Comparison of ENCODE assay signal across 9 cellular contexts in the genomic region with DNA sequence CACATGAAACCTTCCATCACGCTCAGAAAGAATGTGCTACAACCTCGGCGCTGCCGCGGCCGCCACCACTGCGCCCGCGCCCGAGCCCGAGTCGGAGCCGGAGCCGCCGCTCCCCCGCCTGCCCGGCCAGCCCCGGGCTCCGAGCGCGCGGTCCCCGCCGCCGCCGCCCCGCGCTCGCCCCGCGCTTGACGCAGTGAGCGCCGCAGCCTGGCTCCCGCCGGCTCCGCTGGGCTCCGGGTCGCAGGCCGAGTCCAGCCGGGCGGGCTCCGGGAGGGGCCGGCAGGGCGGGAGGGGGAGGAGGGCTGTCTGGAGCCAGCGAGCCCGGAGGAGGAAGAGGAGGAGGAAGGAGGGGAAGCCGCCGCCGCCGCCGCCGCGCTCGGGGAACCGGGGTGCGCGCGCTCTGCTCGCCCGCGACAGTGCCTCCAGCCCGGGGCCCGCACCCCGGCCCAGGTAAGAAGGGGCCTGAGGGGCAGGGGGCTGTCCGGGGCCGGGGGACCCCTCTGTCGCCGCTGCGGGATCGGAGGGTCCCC. TPM values are rescaled to one million over a fixed set of nuclear protein-coding genes. Genes with fewer than 3 reads are reported as not detected.
DNase-seq lines count a peak whose midpoint lies in the region; ATAC-seq and TF ChIP-seq lines count a peak whose summit lies in the region.
"Had no signal": no experiment of that assay in that cellular context is flagged by ENCODE, and none has a peak within 500 bp of the region (broad histone marks: within the 10 kb centered on the region; RNA-seq: fewer than 3 reads in every experiment).

No MANE protein-coding gene starts in this region.

- H3K27me3 Mint-ChIP-seq in activated CD4-positive, alpha-beta T cell treated with anti-CD3 and anti-CD28 coated beads, Interleukin-2, amount 10 ng/mL, durations not matched to agents 7 days and 5 days: peaks cover 42% of the 10 kb centered on the region

- POLR2A ChIA-PET in activated CD4-positive, alpha-beta T cell treated with anti-CD3 and anti-CD28 coated beads, Interleukin-2, amount 10 ng/mL, durations not matched to agents 7 days and 5 days (lab: Charles Lee): no interaction called here
- POLR2A ChIA-PET in RWPE1 (lab: Yijun Ruan, JAX; ENCODE audit: low non-redundant PET): no interaction called here

- H3K27me3 ChIP-seq in heart right ventricle: peaks cover 7 to 92% (median 30%) of the 10 kb centered on the region in 7 donors
- peaks cover 0 to 91% (median 76%) of the 10 kb centered on the region in 7 donors for H3K27me3 ChIP-seq in spleen (replicated peaks in 1 of 7)

- ATAC-seq in SK-N-SH treated with all-trans-retinoic acid at 6 μM for 48 hours: 0 out of 3 replicates have a peak, but pooled peaks have one; percentile 4
- peak in 7 of 8 donors; percentile 10 to 38 (median 29) for ATAC-seq in heart right ventricle

- DNase-seq in NCI-H748 (lab: John Stamatoyannopoulos, UW; ENCODE audit: unreplicated experiment) (peak; percentile 40), NCI-H748 treated with DMSO at 0.1 percent for 48 hours (lab: John Stamatoyannopoulos, UW) (no peak), heart right ventricle (peak; percentile 56 to 61), spleen (peak; percentile 77), NCI-H774 (lab: John Stamatoyannopoulos, UW) (no peak), RWPE1 (ENCODE audit: low spot score) (no peak)
- DNase-seq in activated CD4-positive, alpha-beta T cell treated with anti-CD3 and anti-CD28 coated beads, Interleukin-2, amount 10 ng/mL, durations not matched to agents 7 days and 5 days: no peak

- H3K4me3 Mint-ChIP-seq in activated CD4-positive, alpha-beta T cell treated with anti-CD3 and anti-CD28 coated beads, Interleukin-2, amount 10 ng/mL, durations not matched to agents 7 days and 5 days: no peak overlapping the region

- WGBS in heart right ventricle, 2 donors: 0 to 1% methylated on average over 37 to 63 of the region's 71 CpGs
- WGBS in spleen, 5 donors: 0 to 1% (median 1%) methylated on average over 5 to 71 of the region's 71 CpGs

- no peaks in the 10 kb centered on the region for H3K36me3 ChIP-seq in heart right ventricle
- no peaks in the 10 kb centered on the region for H3K36me3 ChIP-seq in spleen

- H3K4me1 ChIP-seq in heart right ventricle (peaks cover 18 to 63% (median 51%) of the 10 kb centered on the region in 9 donors), spleen (peaks cover 16 to 74% (median 68%) of the 10 kb centered on the region in 6 donors)

- H3K4me1 Mint-ChIP-seq in activated CD4-positive, alpha-beta T cell treated with anti-CD3 and anti-CD28 coated beads, Interleukin-2, amount 10 ng/mL, durations not matched to agents 7 days and 5 days: peaks cover 8% of the 10 kb centered on the region

- no peak overlapping the region for H3K27ac Mint-ChIP-seq in activated CD4-positive, alpha-beta T cell treated with anti-CD3 and anti-CD28 coated beads, Interleukin-2, amount 10 ng/mL, durations not matched to agents 7 days and 5 days
- H3K27ac Mint-ChIP-seq: T-cell had no signal

- CTCF ChIA-PET in activated CD4-positive, alpha-beta T cell treated with anti-CD3 and anti-CD28 coated beads, Interleukin-2, amount 10 ng/mL, durations not matched to agents 7 days and 5 days (lab: Charles Lee): no interaction called here
- CTCF ChIA-PET in RWPE1 (lab: Yijun Ruan, JAX): no interaction called here

- intact Hi-C loops in heart right ventricle (cut with DNase I): loop anchor here in 8 of 10 donors (2.0 to 10.0 kb wide), 9 partner anchors 77 to 679 kb away; no protein-coding TSS in a partner anchor
- intact Hi-C loops in spleen (cut with DNase I; ENCODE audit: low total_unique reads): no loop called here

- TF ChIP-seq POLR2A in spleen (IDR thresholded peaks at IDR 0.05): no peak

- H3K4me3 ChIP-seq in heart right ventricle (peak overlapping the region; percentile 57 to 86 (median 72)), spleen (peak overlapping the region; percentile 53 to 83 (median 64))

- peaks cover 0 to 5% (median 0%) of the 10 kb centered on the region in 11 donors for H3K9me3 ChIP-seq in heart right ventricle
- peaks cover 0 to 6% (median 0%) of the 10 kb centered on the region in 8 donors for H3K9me3 ChIP-seq in spleen

- H3K36me3 Mint-ChIP-seq in activated CD4-positive, alpha-beta T cell treated with anti-CD3 and anti-CD28 coated beads, Interleukin-2, amount 10 ng/mL, durations not matched to agents 7 days and 5 days (ENCODE audit: low read depth): no peaks in the 10 kb centered on the region
- H3K36me3 Mint-ChIP-seq: T-cell had no signal

- peak overlapping the region; percentile 66 to 92 (median 82) for H3K27ac ChIP-seq in heart right ventricle
- peak overlapping the region in 4 of 8 donors; percentile 44 to 77 (median 62) for H3K27ac ChIP-seq in spleen
- H3K27ac ChIP-seq in RWPE1: no peak overlapping the region

- no peak for TF ChIP-seq CTCF in heart right ventricle (IDR thresholded peaks at IDR 0.05)
- TF ChIP-seq CTCF in spleen (IDR thresholded peaks at IDR 0.05 in 8 of 11, conservative IDR thresholded peaks at IDR 0.05 in 3 of 11): no peak
- no peak for TF ChIP-seq CTCF in RWPE1 (conservative IDR thresholded peaks at IDR 0.05; ENCODE audit: low read depth)

- no peaks in the 10 kb centered on the region for H3K9me3 Mint-ChIP-seq in activated CD4-positive, alpha-beta T cell treated with anti-CD3 and anti-CD28 coated beads, Interleukin-2, amount 10 ng/mL, durations not matched to agents 7 days and 5 days
- H3K9me3 Mint-ChIP-seq: T-cell had no signal

TF ChIP-seq in SK-N-SH treated with all-trans-retinoic acid at 6 μM for 48 hours, 23 proteins besides CTCF, POLR2A, EP300 and RAD21 (continues in another document):
- TF ChIP-seq, protein P1, sequence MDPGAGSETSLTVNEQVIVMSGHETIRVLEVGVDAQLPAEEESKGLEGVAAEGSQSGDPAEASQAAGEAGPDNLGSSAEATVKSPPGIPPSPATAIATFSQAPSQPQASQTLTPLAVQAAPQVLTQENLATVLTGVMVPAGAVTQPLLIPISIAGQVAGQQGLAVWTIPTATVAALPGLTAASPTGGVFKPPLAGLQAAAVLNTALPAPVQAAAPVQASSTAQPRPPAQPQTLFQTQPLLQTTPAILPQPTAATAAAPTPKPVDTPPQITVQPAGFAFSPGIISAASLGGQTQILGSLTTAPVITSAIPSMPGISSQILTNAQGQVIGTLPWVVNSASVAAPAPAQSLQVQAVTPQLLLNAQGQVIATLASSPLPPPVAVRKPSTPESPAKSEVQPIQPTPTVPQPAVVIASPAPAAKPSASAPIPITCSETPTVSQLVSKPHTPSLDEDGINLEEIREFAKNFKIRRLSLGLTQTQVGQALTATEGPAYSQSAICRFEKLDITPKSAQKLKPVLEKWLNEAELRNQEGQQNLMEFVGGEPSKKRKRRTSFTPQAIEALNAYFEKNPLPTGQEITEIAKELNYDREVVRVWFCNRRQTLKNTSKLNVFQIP (CRISPR knock-in tag; IDR thresholded peaks at IDR 0.05; ENCODE audit: borderline replicate concordance, low read depth): no peak
- TF ChIP-seq OSR1 (CRISPR knock-in tag; IDR thresholded peaks at IDR 0.05): no peak
- TF ChIP-seq PPARA (CRISPR knock-in tag; IDR thresholded peaks at IDR 0.05; ENCODE audit: borderline replicate concordance): no peak
- TF ChIP-seq BACH2 (CRISPR knock-in tag; IDR thresholded peaks at IDR 0.05; ENCODE audit: borderline replicate concordance): no peak
- TF ChIP-seq RARB (CRISPR knock-in tag; IDR thresholded peaks at IDR 0.05): no peak
- no peak for TF ChIP-seq SNAI2 (CRISPR knock-in tag; IDR thresholded peaks at IDR 0.05)
- no peak for TF ChIP-seq ZNF8 (CRISPR knock-in tag; IDR thresholded peaks at IDR 0.05)
- TF ChIP-seq TOX (CRISPR knock-in tag; IDR thresholded peaks at IDR 0.05; ENCODE audit: borderline replicate concordance): no peak
- no peak for TF ChIP-seq ZNF565 (CRISPR knock-in tag; conservative IDR thresholded peaks at IDR 0.05; ENCODE audit: low read depth)
- no peak for TF ChIP-seq ZFP30 (CRISPR knock-in tag; IDR thresholded peaks at IDR 0.05)
- TF ChIP-seq GLIS3 (CRISPR knock-in tag; IDR thresholded peaks at IDR 0.05): no peak
- TF ChIP-seq ZC3H10 (CRISPR knock-in tag; IDR thresholded peaks at IDR 0.05): no peak
- TF ChIP-seq CSDC2 (CRISPR knock-in tag; IDR thresholded peaks at IDR 0.05): no peak
- TF ChIP-seq, protein P2, sequence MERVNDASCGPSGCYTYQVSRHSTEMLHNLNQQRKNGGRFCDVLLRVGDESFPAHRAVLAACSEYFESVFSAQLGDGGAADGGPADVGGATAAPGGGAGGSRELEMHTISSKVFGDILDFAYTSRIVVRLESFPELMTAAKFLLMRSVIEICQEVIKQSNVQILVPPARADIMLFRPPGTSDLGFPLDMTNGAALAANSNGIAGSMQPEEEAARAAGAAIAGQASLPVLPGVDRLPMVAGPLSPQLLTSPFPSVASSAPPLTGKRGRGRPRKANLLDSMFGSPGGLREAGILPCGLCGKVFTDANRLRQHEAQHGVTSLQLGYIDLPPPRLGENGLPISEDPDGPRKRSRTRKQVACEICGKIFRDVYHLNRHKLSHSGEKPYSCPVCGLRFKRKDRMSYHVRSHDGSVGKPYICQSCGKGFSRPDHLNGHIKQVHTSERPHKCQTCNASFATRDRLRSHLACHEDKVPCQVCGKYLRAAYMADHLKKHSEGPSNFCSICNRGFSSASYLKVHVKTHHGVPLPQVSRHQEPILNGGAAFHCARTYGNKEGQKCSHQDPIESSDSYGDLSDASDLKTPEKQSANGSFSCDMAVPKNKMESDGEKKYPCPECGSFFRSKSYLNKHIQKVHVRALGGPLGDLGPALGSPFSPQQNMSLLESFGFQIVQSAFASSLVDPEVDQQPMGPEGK (CRISPR knock-in tag; IDR thresholded peaks at IDR 0.05; ENCODE audit: borderline replicate concordance): no peak
- TF ChIP-seq ZFP3 (CRISPR knock-in tag; IDR thresholded peaks at IDR 0.05): no peak
- no peak for TF ChIP-seq ZNF70 (CRISPR knock-in tag; IDR thresholded peaks at IDR 0.05)
- no peak for TF ChIP-seq TCF4 (CRISPR knock-in tag; IDR thresholded peaks at IDR 0.05; ENCODE audit: borderline replicate concordance)

RNA-seq across cellular contexts. Expression of a gene that starts 4.3 kb away (rescaled TPM):
- total RNA-seq in heart right ventricle (1 to 10 TPM; 3.4 to 9.5 (median 6.4) TPM), spleen (1 to 10 TPM; 2.3 to 3.9 (median 2.8) TPM)
- polyA plus RNA-seq in heart right ventricle (1 to 10 TPM; 3.0 to 5.7 TPM), spleen (under 1 TPM; 0.22 to 0.70 (median 0.41) TPM)
- total RNA-seq in activated CD4-positive, alpha-beta T cell treated with anti-CD3 and anti-CD28 coated beads, Interleukin-2, amount 10 ng/mL, durations not matched to agents 7 days and 5 days: under 1 TPM in 1 of 2 experiments, not detected in 1; 0.07 TPM

Comparison
In these comparisons a context has a peak if more than half of its experiments do, and no peak if none do; other contexts are left out.
1. DNase-seq: peak in NCI-H748 (single experiment), heart right ventricle (2 of 2) and spleen (single experiment); none in NCI-H748 treated with DMSO at 0.1 percent for 48 hours (single experiment), NCI-H774 (single experiment), activated CD4-positive, alpha-beta T cell treated with anti-CD3 and anti-CD28 coated beads, Interleukin-2, amount 10 ng/mL, durations not matched to agents 7 days and 5 days (single experiment) and RWPE1 (single experiment).